In genomic region chr4:14700083-14700482, GRCh38 we compare ENCODE assay signal across 17 cellular contexts.
"Had no signal": no experiment of that assay in that cellular context is flagged by ENCODE, and none has a peak within 500 bp of the region (broad histone marks: within the 10 kb centered on the region; RNA-seq: fewer than 3 reads in every experiment).

No MANE protein-coding gene starts in this region.

- H3K4me1 ChIP-seq: left lung, thyroid gland had no signal

- H3K36me3 ChIP-seq: gastroesophageal sphincter, left lung, lower lobe of right lung, ovary, suprapubic skin, thyroid gland had no signal

- H3K4me2 ChIP-seq: smooth muscle cell had no signal

- DNase-seq: dermis blood vessel endothelial cell; glutamatergic neuron; islet precursor cell; left lung; lower lobe of right lung; natural killer cell; ovary; right cardiac atrium; stimulated activated CD4-positive, alpha-beta T cell treated with anti-CD3 and anti-CD28 coated beads, Interleukin-2, amount 100 ng/mL, for 48 hours; stimulated activated naive CD8-positive, alpha-beta T cell treated with anti-CD3 and anti-CD28 coated beads, Interleukin-15, Interleukin-2, amounts not matched to agents 100 U/mL and 50 U/mL, for 24 hours; thyroid gland had no signal

- FAIRE-seq: colon, endothelial cell of umbilical vein, urothelium cell line had no signal

- H3K4me3 ChIP-seq: gastroesophageal sphincter, left lung, lower lobe of right lung, ovary, smooth muscle cell, suprapubic skin, thyroid gland had no signal

- ATAC-seq: gastroesophageal sphincter; left lung; lower lobe of right lung; natural killer cell; right cardiac atrium; stimulated activated naive CD8-positive, alpha-beta T cell treated with anti-CD3 and anti-CD28 coated beads, Interleukin-15, Interleukin-2, amounts not matched to agents 100 U/mL and 50 U/mL, for 24 hours had no signal

- H3K27me3 ChIP-seq: gastroesophageal sphincter, left lung, ovary, suprapubic skin, thyroid gland had no signal

- H3K27ac ChIP-seq: gastroesophageal sphincter, left lung, lower lobe of right lung, ovary, suprapubic skin, thyroid gland had no signal

- H3K9me3 ChIP-seq: gastroesophageal sphincter, left lung, lower lobe of right lung, ovary, suprapubic skin, thyroid gland had no signal
